Comparison of ENCODE assay signal across 1 cellular context in genomic region chr6:161228911-161229591, GRCh38.
TF ChIP-seq lines count a peak whose summit lies in the region.

No MANE protein-coding gene starts in this region.

TF ChIP-seq in GM12878, 131 proteins besides CTCF, POLR2A, EP300 and RAD21 (continued from another document):
- TF ChIP-seq USF1 (IDR thresholded peaks at IDR 0.05; ENCODE audit: borderline replicate concordance, extremely low read length, insufficient read depth, low read depth, low read length) (no peak), JUNB (IDR thresholded peaks at IDR 0.05) (no peak), CHD2 (IDR thresholded peaks at IDR 0.05; ENCODE audit: borderline replicate concordance, low read depth, low read length) (no peak), PBX3 (IDR thresholded peaks at IDR 0.05; ENCODE audit: insufficient replicate concordance, low read depth, low read length) (no peak), E4F1 (IDR thresholded peaks at IDR 0.05; ENCODE audit: borderline replicate concordance, partially characterized antibody) (no peak), E2F8 (IDR thresholded peaks at IDR 0.05; ENCODE audit: low read depth, partially characterized antibody) (no peak), MYB (IDR thresholded peaks at IDR 0.05; ENCODE audit: borderline replicate concordance, low read depth, low read length) (no peak), RCOR1 (conservative IDR thresholded peaks at IDR 0.05; ENCODE audit: low read depth, low read length) (no peak), BRCA1 (IDR thresholded peaks at IDR 0.05; ENCODE audit: low read depth, low read length) (no peak), TAF1 (IDR thresholded peaks at IDR 0.05; ENCODE audit: borderline replicate concordance, low read depth, low read length) (no peak), BCL3 (IDR thresholded peaks at IDR 0.05; ENCODE audit: borderline replicate concordance, insufficient read depth, low read depth, low read length, poor library complexity, severe bottlenecking) (no peak), CBX3 (IDR thresholded peaks at IDR 0.05; ENCODE audit: borderline replicate concordance, low read depth) (no peak), ZSCAN29 (IDR thresholded peaks at IDR 0.05) (no peak)
